1 cellular context compared by ENCODE assay signal in the genomic region with DNA sequence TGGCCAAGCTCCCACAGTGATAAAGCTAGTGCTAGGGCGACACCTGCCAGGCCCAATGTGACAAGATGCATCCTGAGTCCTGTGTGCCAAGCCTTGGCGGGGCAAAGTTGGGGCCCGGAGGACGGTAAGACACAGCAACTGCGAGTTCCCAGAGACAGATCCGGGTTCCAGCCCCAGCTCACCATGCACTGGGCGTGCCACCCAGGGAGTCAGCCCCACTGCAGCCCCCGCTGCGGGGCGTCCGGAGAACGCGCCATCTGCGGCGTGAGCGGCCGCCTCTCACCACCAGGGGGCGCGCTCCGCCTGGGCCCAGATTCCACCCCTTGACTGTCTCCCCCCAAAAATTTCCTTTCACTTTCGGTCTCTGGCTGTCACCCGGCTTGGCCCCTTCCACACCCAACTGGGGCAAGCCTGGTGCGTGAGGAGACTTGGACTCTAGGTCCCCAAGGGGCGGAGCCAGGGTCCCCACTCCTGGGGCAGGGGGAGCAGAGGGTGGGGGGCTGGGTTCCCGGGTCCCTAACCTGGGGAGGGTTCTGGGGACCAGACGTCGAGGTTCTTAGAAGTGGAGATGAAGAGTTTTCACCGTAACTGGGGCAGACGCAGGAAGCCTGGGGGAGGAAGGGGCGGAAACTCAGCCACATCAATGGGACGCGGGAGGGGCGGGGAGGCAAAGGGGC.
TF ChIP-seq lines count a peak whose summit lies in the region.

A gene with protein sequence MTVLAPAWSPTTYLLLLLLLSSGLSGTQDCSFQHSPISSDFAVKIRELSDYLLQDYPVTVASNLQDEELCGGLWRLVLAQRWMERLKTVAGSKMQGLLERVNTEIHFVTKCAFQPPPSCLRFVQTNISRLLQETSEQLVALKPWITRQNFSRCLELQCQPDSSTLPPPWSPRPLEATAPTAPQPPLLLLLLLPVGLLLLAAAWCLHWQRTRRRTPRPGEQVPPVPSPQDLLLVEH (plus strand): TSS at position 348 of the 677 bp plus-strand sequence. CDS start 425 bp downstream, outside the sequence.

TF ChIP-seq in HEK293, 187 proteins besides CTCF, POLR2A, EP300 and RAD21 (continued from another document and continues in another):
- TF ChIP-seq, protein P1, sequence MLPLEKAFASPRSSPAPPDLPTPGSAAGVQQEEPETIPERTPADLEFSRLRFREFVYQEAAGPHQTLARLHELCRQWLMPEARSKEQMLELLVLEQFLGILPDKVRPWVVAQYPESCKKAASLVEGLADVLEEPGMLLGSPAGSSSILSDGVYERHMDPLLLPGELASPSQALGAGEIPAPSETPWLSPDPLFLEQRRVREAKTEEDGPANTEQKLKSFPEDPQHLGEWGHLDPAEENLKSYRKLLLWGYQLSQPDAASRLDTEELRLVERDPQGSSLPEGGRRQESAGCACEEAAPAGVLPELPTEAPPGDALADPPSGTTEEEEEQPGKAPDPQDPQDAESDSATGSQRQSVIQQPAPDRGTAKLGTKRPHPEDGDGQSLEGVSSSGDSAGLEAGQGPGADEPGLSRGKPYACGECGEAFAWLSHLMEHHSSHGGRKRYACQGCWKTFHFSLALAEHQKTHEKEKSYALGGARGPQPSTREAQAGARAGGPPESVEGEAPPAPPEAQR (tag by site-specific recombination; IDR thresholded peaks at IDR 0.05): no peak; the same call in 1 of the 2 replicates
- TF ChIP-seq, protein P2, sequence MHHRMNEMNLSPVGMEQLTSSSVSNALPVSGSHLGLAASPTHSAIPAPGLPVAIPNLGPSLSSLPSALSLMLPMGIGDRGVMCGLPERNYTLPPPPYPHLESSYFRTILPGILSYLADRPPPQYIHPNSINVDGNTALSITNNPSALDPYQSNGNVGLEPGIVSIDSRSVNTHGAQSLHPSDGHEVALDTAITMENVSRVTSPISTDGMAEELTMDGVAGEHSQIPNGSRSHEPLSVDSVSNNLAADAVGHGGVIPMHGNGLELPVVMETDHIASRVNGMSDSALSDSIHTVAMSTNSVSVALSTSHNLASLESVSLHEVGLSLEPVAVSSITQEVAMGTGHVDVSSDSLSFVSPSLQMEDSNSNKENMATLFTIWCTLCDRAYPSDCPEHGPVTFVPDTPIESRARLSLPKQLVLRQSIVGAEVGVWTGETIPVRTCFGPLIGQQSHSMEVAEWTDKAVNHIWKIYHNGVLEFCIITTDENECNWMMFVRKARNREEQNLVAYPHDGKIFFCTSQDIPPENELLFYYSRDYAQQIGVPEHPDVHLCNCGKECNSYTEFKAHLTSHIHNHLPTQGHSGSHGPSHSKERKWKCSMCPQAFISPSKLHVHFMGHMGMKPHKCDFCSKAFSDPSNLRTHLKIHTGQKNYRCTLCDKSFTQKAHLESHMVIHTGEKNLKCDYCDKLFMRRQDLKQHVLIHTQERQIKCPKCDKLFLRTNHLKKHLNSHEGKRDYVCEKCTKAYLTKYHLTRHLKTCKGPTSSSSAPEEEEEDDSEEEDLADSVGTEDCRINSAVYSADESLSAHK (tag by site-specific recombination; IDR thresholded peaks at IDR 0.05): no peak
- TF ChIP-seq ZNF16 (tag by site-specific recombination; IDR thresholded peaks at IDR 0.05; ENCODE audit: low read depth) (no peak), ZNF274 (IDR thresholded peaks at IDR 0.05; ENCODE audit: low read length) (no peak), ZNF274 (tag by site-specific recombination; IDR thresholded peaks at IDR 0.05; ENCODE audit: borderline replicate concordance) (no peak), ZNF701 (tag by site-specific recombination; IDR thresholded peaks at IDR 0.05) (no peak), ZNF585B (tag by site-specific recombination; IDR thresholded peaks at IDR 0.05) (no peak), RBAK (tag by site-specific recombination; IDR thresholded peaks at IDR 0.05) (no peak), ZNF830 (tag by site-specific recombination; IDR thresholded peaks at IDR 0.05; ENCODE audit: low read depth) (no peak), YY2 (tag by site-specific recombination; IDR thresholded peaks at IDR 0.05) (no peak; the same call in 1 of the 2 replicates), ZFP37 (tag by site-specific recombination; IDR thresholded peaks at IDR 0.05) (peak; percentile 69; the same call in 1 of the 2 replicates), ZNF548 (tag by site-specific recombination; IDR thresholded peaks at IDR 0.05) (no peak), KLF7 (tag by site-specific recombination; IDR thresholded peaks at IDR 0.05; ENCODE audit: borderline replicate concordance) (no peak; the same call in 1 of the 2 replicates), ZNF654 (tag by site-specific recombination; IDR thresholded peaks at IDR 0.05; ENCODE audit: low read depth) (peak; percentile 48), PRDM1 (tag by site-specific recombination; IDR thresholded peaks at IDR 0.05) (peak; percentile 77), ZNF24 (tag by site-specific recombination; IDR thresholded peaks at IDR 0.05) (peak; percentile 79), ZNF473 (tag by site-specific recombination; IDR thresholded peaks at IDR 0.05) (no peak), HOXC10 (CRISPR knock-in tag; IDR thresholded peaks at IDR 0.05) (no peak), ZNF121 (tag by site-specific recombination; IDR thresholded peaks at IDR 0.05) (peak; percentile 62; the same call in 1 of the 2 replicates), ZEB2 (tag by site-specific recombination; IDR thresholded peaks at IDR 0.05) (no peak), ZNF624 (tag by site-specific recombination; IDR thresholded peaks at IDR 0.05) (no peak), ZNF223 (tag by site-specific recombination; IDR thresholded peaks at IDR 0.05) (no peak), ZNF785 (tag by site-specific recombination; IDR thresholded peaks at IDR 0.05) (0 out of 2 replicates have a peak, but pooled peaks have one; percentile 29), ZFP69B (tag by site-specific recombination; IDR thresholded peaks at IDR 0.05) (peak; percentile 87), ZNF791 (tag by site-specific recombination; IDR thresholded peaks at IDR 0.05) (no peak), SP7 (tag by site-specific recombination; IDR thresholded peaks at IDR 0.05) (peak; percentile 78), REPIN1 (tag by site-specific recombination; IDR thresholded peaks at IDR 0.05; ENCODE audit: low read depth) (no peak), OVOL3 (tag by site-specific recombination; IDR thresholded peaks at IDR 0.05) (no peak), ZBTB7A (tag by site-specific recombination; IDR thresholded peaks at IDR 0.05; ENCODE audit: low read depth) (0 out of 2 replicates have a peak, but pooled peaks have one; percentile 35)
- TF ChIP-seq, protein P3, sequence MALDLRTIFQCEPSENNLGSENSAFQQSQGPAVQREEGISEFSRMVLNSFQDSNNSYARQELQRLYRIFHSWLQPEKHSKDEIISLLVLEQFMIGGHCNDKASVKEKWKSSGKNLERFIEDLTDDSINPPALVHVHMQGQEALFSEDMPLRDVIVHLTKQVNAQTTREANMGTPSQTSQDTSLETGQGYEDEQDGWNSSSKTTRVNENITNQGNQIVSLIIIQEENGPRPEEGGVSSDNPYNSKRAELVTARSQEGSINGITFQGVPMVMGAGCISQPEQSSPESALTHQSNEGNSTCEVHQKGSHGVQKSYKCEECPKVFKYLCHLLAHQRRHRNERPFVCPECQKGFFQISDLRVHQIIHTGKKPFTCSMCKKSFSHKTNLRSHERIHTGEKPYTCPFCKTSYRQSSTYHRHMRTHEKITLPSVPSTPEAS (tag by site-specific recombination; IDR thresholded peaks at IDR 0.05): peak; percentile 40; the same call in 1 of the 2 replicates
- TF ChIP-seq, protein P4, sequence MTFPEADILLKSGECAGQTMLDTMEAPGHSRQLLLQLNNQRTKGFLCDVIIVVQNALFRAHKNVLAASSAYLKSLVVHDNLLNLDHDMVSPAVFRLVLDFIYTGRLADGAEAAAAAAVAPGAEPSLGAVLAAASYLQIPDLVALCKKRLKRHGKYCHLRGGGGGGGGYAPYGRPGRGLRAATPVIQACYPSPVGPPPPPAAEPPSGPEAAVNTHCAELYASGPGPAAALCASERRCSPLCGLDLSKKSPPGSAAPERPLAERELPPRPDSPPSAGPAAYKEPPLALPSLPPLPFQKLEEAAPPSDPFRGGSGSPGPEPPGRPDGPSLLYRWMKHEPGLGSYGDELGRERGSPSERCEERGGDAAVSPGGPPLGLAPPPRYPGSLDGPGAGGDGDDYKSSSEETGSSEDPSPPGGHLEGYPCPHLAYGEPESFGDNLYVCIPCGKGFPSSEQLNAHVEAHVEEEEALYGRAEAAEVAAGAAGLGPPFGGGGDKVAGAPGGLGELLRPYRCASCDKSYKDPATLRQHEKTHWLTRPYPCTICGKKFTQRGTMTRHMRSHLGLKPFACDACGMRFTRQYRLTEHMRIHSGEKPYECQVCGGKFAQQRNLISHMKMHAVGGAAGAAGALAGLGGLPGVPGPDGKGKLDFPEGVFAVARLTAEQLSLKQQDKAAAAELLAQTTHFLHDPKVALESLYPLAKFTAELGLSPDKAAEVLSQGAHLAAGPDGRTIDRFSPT (tag by site-specific recombination; IDR thresholded peaks at IDR 0.05): peak; percentile 62
- TF ChIP-seq, protein P5, sequence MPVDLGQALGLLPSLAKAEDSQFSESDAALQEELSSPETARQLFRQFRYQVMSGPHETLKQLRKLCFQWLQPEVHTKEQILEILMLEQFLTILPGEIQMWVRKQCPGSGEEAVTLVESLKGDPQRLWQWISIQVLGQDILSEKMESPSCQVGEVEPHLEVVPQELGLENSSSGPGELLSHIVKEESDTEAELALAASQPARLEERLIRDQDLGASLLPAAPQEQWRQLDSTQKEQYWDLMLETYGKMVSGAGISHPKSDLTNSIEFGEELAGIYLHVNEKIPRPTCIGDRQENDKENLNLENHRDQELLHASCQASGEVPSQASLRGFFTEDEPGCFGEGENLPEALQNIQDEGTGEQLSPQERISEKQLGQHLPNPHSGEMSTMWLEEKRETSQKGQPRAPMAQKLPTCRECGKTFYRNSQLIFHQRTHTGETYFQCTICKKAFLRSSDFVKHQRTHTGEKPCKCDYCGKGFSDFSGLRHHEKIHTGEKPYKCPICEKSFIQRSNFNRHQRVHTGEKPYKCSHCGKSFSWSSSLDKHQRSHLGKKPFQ (tag by site-specific recombination; IDR thresholded peaks at IDR 0.05): no peak
- TF ChIP-seq, protein P6, sequence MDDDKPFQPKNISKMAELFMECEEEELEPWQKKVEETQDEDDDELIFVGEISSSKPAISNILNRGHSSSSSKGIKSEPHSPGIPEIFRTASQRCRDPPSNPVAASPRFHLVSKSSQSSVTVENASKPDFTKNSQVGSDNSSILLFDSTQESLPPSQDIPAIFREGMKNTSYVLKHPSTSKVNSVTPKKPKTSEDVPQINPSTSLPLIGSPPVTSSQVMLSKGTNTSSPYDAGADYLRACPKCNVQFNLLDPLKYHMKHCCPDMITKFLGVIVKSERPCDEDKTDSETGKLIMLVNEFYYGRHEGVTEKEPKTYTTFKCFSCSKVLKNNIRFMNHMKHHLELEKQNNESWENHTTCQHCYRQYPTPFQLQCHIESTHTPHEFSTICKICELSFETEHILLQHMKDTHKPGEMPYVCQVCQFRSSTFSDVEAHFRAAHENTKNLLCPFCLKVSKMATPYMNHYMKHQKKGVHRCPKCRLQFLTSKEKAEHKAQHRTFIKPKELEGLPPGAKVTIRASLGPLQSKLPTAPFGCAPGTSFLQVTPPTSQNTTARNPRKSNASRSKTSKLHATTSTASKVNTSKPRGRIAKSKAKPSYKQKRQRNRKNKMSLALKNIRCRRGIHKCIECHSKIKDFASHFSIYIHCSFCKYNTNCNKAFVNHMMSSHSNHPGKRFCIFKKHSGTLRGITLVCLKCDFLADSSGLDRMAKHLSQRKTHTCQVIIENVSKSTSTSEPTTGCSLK (tag by site-specific recombination; IDR thresholded peaks at IDR 0.05): no peak
- TF ChIP-seq, protein P7, sequence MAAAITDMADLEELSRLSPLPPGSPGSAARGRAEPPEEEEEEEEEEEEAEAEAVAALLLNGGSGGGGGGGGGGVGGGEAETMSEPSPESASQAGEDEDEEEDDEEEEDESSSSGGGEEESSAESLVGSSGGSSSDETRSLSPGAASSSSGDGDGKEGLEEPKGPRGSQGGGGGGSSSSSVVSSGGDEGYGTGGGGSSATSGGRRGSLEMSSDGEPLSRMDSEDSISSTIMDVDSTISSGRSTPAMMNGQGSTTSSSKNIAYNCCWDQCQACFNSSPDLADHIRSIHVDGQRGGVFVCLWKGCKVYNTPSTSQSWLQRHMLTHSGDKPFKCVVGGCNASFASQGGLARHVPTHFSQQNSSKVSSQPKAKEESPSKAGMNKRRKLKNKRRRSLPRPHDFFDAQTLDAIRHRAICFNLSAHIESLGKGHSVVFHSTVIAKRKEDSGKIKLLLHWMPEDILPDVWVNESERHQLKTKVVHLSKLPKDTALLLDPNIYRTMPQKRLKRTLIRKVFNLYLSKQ (tag by site-specific recombination; IDR thresholded peaks at IDR 0.05; ENCODE audit: borderline replicate concordance): no peak
- TF ChIP-seq, protein P8, sequence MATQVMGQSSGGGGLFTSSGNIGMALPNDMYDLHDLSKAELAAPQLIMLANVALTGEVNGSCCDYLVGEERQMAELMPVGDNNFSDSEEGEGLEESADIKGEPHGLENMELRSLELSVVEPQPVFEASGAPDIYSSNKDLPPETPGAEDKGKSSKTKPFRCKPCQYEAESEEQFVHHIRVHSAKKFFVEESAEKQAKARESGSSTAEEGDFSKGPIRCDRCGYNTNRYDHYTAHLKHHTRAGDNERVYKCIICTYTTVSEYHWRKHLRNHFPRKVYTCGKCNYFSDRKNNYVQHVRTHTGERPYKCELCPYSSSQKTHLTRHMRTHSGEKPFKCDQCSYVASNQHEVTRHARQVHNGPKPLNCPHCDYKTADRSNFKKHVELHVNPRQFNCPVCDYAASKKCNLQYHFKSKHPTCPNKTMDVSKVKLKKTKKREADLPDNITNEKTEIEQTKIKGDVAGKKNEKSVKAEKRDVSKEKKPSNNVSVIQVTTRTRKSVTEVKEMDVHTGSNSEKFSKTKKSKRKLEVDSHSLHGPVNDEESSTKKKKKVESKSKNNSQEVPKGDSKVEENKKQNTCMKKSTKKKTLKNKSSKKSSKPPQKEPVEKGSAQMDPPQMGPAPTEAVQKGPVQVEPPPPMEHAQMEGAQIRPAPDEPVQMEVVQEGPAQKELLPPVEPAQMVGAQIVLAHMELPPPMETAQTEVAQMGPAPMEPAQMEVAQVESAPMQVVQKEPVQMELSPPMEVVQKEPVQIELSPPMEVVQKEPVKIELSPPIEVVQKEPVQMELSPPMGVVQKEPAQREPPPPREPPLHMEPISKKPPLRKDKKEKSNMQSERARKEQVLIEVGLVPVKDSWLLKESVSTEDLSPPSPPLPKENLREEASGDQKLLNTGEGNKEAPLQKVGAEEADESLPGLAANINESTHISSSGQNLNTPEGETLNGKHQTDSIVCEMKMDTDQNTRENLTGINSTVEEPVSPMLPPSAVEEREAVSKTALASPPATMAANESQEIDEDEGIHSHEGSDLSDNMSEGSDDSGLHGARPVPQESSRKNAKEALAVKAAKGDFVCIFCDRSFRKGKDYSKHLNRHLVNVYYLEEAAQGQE (tag by site-specific recombination; IDR thresholded peaks at IDR 0.05): no peak
